ENCODE assay signal across 22 cellular contexts in genomic region chr2:6876299-6876698, GRCh38. TPM values are rescaled to one million over a fixed set of nuclear protein-coding genes. Genes with fewer than 3 reads are reported as not detected.
DNase-seq lines count a peak whose midpoint lies in the region; ATAC-seq, FAIRE-seq and TF ChIP-seq lines count a peak whose summit lies in the region.
"Had no signal": no experiment of that assay in that cellular context is flagged by ENCODE, and none has a peak within 500 bp of the region (broad histone marks: within the 10 kb centered on the region; RNA-seq: fewer than 3 reads in every experiment).

No MANE protein-coding gene starts in this region.

- no peaks in the 10 kb centered on the region for H3K27me3 ChIP-seq in foreskin keratinocyte
- H3K27me3 ChIP-seq: Peyer's patch, SJSA1 had no signal

- no peak for TF ChIP-seq CTCF in foreskin keratinocyte (conservative IDR thresholded peaks at IDR 0.05)

- peak; percentile 52 for FAIRE-seq in GM19239 (lab: Jason Lieb, UNC)
- FAIRE-seq: G401.6, HTR-8/SVneo had no signal

- no peaks in the 10 kb centered on the region for H3K4me1 ChIP-seq in foreskin keratinocyte
- H3K4me1 ChIP-seq: HAP-1, SJSA1 had no signal

- peak overlapping the region; percentile 67 for H3K27ac ChIP-seq in foreskin keratinocyte
- H3K27ac ChIP-seq: C4-2B, GM23248, Peyer's patch, SJSA1 had no signal

- DNase-seq in CD1c-positive myeloid dendritic cell (ENCODE audit: extremely low spot score) (peak; percentile 56), GM19239 (ENCODE audit: insufficient read length, low spot score) (no peak), NOMO-1 treated with dmso at 0.1 percent for 144 hours (lab: John Stamatoyannopoulos, UW; ENCODE audit: unreplicated experiment) (peak; percentile 16), foreskin keratinocyte (no peak), Kasumi-1 (lab: John Stamatoyannopoulos, UW) (no peak)
- DNase-seq: ACHN, COR-L47, DMS 273 treated with DMSO at 0.1 percent for 48 hours, GM23248, NCI-H1417, NCI-H187, NCI-H226, NCI-H524, Peyer's patch had no signal

- ATAC-seq in foreskin keratinocyte (no peak), GM19455 (IDR thresholded peaks at IDR 0.05; ENCODE audit: unreplicated experiment) (no peak), HG02763 (IDR thresholded peaks at IDR 0.05; ENCODE audit: unreplicated experiment) (no peak)

RNA-seq across cellular contexts. Expression of gene RSAD2, which starts 1.3 kb away (rescaled TPM):
- 2.3 and 4.4 TPM in 2 replicates for total RNA-seq in foreskin keratinocyte
- 0.77 and 1.9 TPM in 2 replicates for polyA plus RNA-seq in foreskin keratinocyte
- total RNA-seq: GM23248, SJSA1 had no signal
- polyA plus RNA-seq: GM23248 had no signal

RNA-seq across cellular contexts. Expression of gene CMPK2, which starts 10.6 kb away (rescaled TPM):
- total RNA-seq in foreskin keratinocyte = 10.5 and 18.3 TPM in 2 replicates
- polyA plus RNA-seq in foreskin keratinocyte = 5.8 and 8.2 TPM in 2 replicates
- total RNA-seq: GM23248, LHCN-M2 had no signal

RNA-seq across cellular contexts. Expression of gene RNF144A, which starts 40.9 kb away (rescaled TPM):
- total RNA-seq in foreskin keratinocyte = 6.5 and 7.5 TPM in 2 replicates
- 2.2 TPM in 2 replicates for polyA plus RNA-seq in foreskin keratinocyte

Comparison
In these comparisons a context has a peak if more than half of its experiments do, and no peak if none do; other contexts are left out.
1. DNase-seq: peak in CD1c-positive myeloid dendritic cell (single experiment) and NOMO-1 treated with dmso at 0.1 percent for 144 hours (single experiment); none in GM19239 (single experiment), foreskin keratinocyte (0 of 2) and Kasumi-1 (0 of 2).